In the genomic region with DNA sequence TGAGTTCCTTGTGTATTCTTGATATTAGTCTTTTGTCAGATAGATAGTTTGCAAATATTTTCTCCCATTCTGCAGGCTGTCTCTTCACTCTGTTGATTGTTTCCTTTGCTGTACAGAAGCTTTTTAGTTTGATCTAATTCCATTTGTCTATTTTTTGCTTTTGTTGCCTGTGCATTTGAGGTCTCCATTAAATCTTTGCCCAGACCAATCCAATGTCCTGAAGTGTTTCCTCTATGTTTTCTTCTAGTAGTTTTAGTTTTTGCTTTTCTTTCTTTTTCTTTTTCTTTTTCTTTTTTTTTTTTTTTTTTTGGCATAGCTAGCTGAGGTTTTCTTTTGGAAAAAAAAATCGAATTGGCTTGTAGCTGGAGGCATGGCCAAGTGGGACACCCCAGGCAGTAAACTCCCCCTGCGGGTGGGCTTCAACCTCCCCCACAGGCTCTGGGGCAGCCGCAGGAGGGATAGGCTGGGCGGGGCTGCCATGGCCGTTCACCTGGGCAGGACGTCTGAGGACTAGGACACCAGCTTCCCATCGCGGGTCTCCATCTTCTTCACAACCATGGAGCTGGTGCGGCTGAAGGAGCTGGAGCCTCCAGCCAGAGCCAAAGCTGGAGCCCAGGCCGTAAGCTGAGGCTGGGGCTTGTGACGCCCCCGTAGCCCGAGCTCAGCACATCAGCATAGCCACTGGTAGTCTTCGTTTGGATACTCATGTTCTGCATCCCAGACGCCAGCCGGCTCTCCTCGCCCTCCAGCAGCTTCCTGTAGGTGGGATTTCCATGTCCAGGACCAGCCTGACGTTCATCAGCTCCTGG, we compare ENCODE assay signal across 23 cellular contexts. TPM values are rescaled to one million over a fixed set of nuclear protein-coding genes. Genes with fewer than 3 reads are reported as not detected.
"Had no signal": no experiment of that assay in that cellular context is flagged by ENCODE, and none has a peak within 500 bp of the region (broad histone marks: within the 10 kb centered on the region; RNA-seq: fewer than 3 reads in every experiment).

No MANE protein-coding gene starts in this region.

- H3K27ac ChIP-seq: SJSA1, SK-N-MC had no signal

- H3K4me1 ChIP-seq: SJSA1 had no signal

- H3K9me3 ChIP-seq: MG63, SJSA1 had no signal

- H3K27me3 ChIP-seq: MG63 had no signal

- H3K4me3 ChIP-seq: MG63, SJSA1, SK-N-MC had no signal

- FAIRE-seq: RCC 7860 had no signal

- H3K36me3 ChIP-seq: MG63, SJSA1 had no signal

- DNase-seq: Karpas-422, KG1, MG63, NCI-H1092, NCI-H1105 treated with DMSO at 0.1 percent for 48 hours, NCI-H1417 treated with DMSO at 0.1 percent for 48 hours, NCI-H146, NCI-H1694 treated with DMSO at 0.1 percent for 48 hours, NCI-H1930, NCI-H2081 treated with DMSO at 0.1 percent for 48 hours, NCI-H2171, NCI-H226, NCI-H446, NCI-H510A, NCI-H524 treated with DMSO at 0.1 percent for 48 hours, NCI-H69, NCI-H774, Right ventricle myocardium superior, RPMI8226, SIG-M5 had no signal

RNA-seq across cellular contexts. Expression of a gene that starts 16.2 kb away (rescaled TPM):
- total RNA-seq: SJSA1 had no signal
